Comparison of ENCODE assay signal across 9 cellular contexts in the genomic region with DNA sequence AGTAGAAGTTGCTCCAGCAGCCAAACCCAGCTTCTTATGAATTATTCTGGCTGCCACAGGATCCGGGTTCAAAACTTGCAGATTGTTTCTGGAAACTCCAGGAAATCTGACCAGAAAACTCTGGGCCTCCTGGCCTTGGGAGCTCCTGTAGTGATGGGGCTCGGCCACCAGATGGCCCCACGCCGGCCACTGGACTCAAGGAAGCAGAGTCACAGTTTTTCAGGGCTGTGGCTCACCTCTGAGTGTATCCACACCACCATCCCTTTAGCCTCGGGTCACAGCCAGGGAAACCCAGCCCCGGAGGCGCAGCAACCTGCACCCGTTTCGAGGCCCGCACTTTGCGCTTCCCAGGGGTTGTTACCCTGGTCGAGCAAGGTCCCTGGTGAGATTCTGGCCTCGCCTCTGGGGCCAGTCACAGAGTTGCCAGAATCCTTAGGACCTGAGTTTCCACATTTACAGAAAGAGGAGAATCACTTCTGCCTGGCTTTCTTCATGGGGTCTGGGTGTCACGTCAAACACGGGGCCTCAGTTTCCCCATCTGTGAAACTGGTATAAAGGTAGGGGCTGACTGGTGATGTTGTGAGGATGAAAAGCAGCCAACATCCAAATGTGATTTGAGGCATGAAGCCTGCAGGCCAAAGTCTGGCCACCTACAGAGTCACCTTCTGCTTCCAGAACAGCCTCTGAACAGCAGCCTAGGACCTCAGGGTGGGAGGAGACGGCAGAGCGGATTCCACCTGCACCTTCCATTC. TPM values are rescaled to one million over a fixed set of nuclear protein-coding genes. Genes with fewer than 3 reads are reported as not detected.
DNase-seq lines count a peak whose midpoint lies in the region; ATAC-seq and TF ChIP-seq lines count a peak whose summit lies in the region.
"Had no signal": no experiment of that assay in that cellular context is flagged by ENCODE, and none has a peak within 500 bp of the region (broad histone marks: within the 10 kb centered on the region; RNA-seq: fewer than 3 reads in every experiment).

No MANE protein-coding gene starts in this region.

- H3K9me2 ChIP-seq in PC-9 (ENCODE audit: insufficient read depth): no peaks in the 10 kb centered on the region

- H3K36me3 ChIP-seq in PC-9 (ENCODE audit: low read depth): no peaks in the 10 kb centered on the region
- H3K36me3 ChIP-seq in parathyroid adenoma (ENCODE audit: control insufficient read depth, insufficient read depth, low read length): no peaks in the 10 kb centered on the region

- H3F3A ChIP-seq in PC-9 (ENCODE audit: insufficient read depth, low read depth): no peaks in the 10 kb centered on the region

- no peak overlapping the region for H2AFZ ChIP-seq in PC-9
- no peak overlapping the region for H2AFZ ChIP-seq in parathyroid adenoma

- H3K27me3 ChIP-seq in PC-9 (ENCODE audit: insufficient read depth, low read depth): no peaks in the 10 kb centered on the region
- H3K27me3 ChIP-seq in parathyroid adenoma (ENCODE audit: control insufficient read depth, insufficient read depth, low read length): no peaks in the 10 kb centered on the region

- intact Hi-C loops in CD14-positive monocyte (cut with micrococcal nuclease): loop anchor here in 1 of 2 donors (5.0 kb wide), 3 partner anchors 83 to 233 kb away; a partner anchor contains a TSS
- intact Hi-C loops in PC-9 (cut with micrococcal nuclease; ENCODE audit: unreplicated experiment): loop anchor here (1.0 kb wide), 3 partner anchors 79 to 234 kb away; no protein-coding TSS in a partner anchor
- intact Hi-C loops in Right ventricle myocardium inferior (cut with DNase I): loop anchor here (1.0 to 5.0 kb wide), 4 partner anchors 38 to 231 kb away; no protein-coding TSS in a partner anchor

- peaks cover 0 to 2% (median 0%) of the 10 kb centered on the region in 7 donors for H3K9me3 Mint-ChIP-seq in CD14-positive monocyte
- no peaks in the 10 kb centered on the region for H3K9me3 Mint-ChIP-seq in activated naive CD4-positive, alpha-beta T cell treated with anti-CD3 and anti-CD28 coated beads, Interleukin-2, amount 10 ng/mL, durations not matched to agents 7 days and 5 days
- H3K9me3 Mint-ChIP-seq: T-helper 1 cell treated with Interleukin-12 subunit alpha and Interleukin-12 subunit beta and Interleukin-4 antibody, amounts not matched to agents 30 μg/mL and 1 μg/mL, for 36 hours had no signal

- peak; percentile 75 for DNase-seq in CD14-positive monocyte (ENCODE audit: low spot score)
- peak; percentile 41 for DNase-seq in GOT3 (lab: John Stamatoyannopoulos, UW)
- peak; percentile 65 to 82 for DNase-seq in PC-9
- peak; percentile 65 for DNase-seq in activated naive CD4-positive, alpha-beta T cell treated with anti-CD3 and anti-CD28 coated beads, Interleukin-2, amount 10 ng/mL, durations not matched to agents 7 days and 5 days
- DNase-seq in Right ventricle myocardium inferior (ENCODE audit: missing footprints): peak; percentile 87

- no peak overlapping the region for H3K4me3 ChIP-seq in PC-9
- H3K4me3 ChIP-seq in parathyroid adenoma (ENCODE audit: low read depth, low read length): no peak overlapping the region

- H3K79me2 ChIP-seq in PC-9 (ENCODE audit: low read depth) (no peaks in the 10 kb centered on the region), parathyroid adenoma (no peaks in the 10 kb centered on the region)

- peaks cover 4 to 5% of the 10 kb centered on the region in 2 donors for H3K36me3 Mint-ChIP-seq in CD14-positive monocyte
- H3K36me3 Mint-ChIP-seq in activated naive CD4-positive, alpha-beta T cell treated with anti-CD3 and anti-CD28 coated beads, Interleukin-2, amount 10 ng/mL, durations not matched to agents 7 days and 5 days: no peaks in the 10 kb centered on the region

- H3K4me1 ChIP-seq in PC-9 (replicated peaks; ENCODE audit: insufficient read depth): peaks cover 4% of the 10 kb centered on the region; the same call in 1 of the 2 replicates
- H3K4me1 ChIP-seq in parathyroid adenoma: no peaks in the 10 kb centered on the region

- ATAC-seq in Right ventricle myocardium inferior (peak; percentile 72), HG03097 (IDR thresholded peaks at IDR 0.05; ENCODE audit: low FRiP score, unreplicated experiment) (no peak), HG03442 (IDR thresholded peaks at IDR 0.05; ENCODE audit: unreplicated experiment) (no peak)

- H3K27ac Mint-ChIP-seq in CD14-positive monocyte: peak overlapping the region in 3 of 7 donors; percentile 40 to 79 (median 60)
- no peak overlapping the region for H3K27ac Mint-ChIP-seq in activated naive CD4-positive, alpha-beta T cell treated with anti-CD3 and anti-CD28 coated beads, Interleukin-2, amount 10 ng/mL, durations not matched to agents 7 days and 5 days
- H3K27ac Mint-ChIP-seq: T-helper 1 cell treated with Interleukin-12 subunit alpha and Interleukin-12 subunit beta and Interleukin-4 antibody, amounts not matched to agents 30 μg/mL and 1 μg/mL, for 36 hours had no signal

- peaks cover 3 to 14% (median 5%) of the 10 kb centered on the region in 3 donors for H3K27me3 Mint-ChIP-seq in CD14-positive monocyte (ENCODE audit: low read depth in 3 of 3)
- peaks cover 61% of the 10 kb centered on the region for H3K27me3 Mint-ChIP-seq in activated naive CD4-positive, alpha-beta T cell treated with anti-CD3 and anti-CD28 coated beads, Interleukin-2, amount 10 ng/mL, durations not matched to agents 7 days and 5 days

- H3K4me3 Mint-ChIP-seq in CD14-positive monocyte: no peak overlapping the region
- H3K4me3 Mint-ChIP-seq in activated naive CD4-positive, alpha-beta T cell treated with anti-CD3 and anti-CD28 coated beads, Interleukin-2, amount 10 ng/mL, durations not matched to agents 7 days and 5 days: no peak overlapping the region
- H3K4me3 Mint-ChIP-seq: T-helper 1 cell treated with Interleukin-12 subunit alpha and Interleukin-12 subunit beta and Interleukin-4 antibody, amounts not matched to agents 30 μg/mL and 1 μg/mL, for 36 hours had no signal

- BruUV-seq in PC-9 (replicated peaks; lab: Mats Ljungman, UMichigan): no TSS peak

- no peak overlapping the region for H3K9ac ChIP-seq in parathyroid adenoma

- peaks cover 70% of the 10 kb centered on the region for H3K4me1 Mint-ChIP-seq in CD14-positive monocyte
- peaks cover 12% of the 10 kb centered on the region for H3K4me1 Mint-ChIP-seq in activated naive CD4-positive, alpha-beta T cell treated with anti-CD3 and anti-CD28 coated beads, Interleukin-2, amount 10 ng/mL, durations not matched to agents 7 days and 5 days

- POLR2A ChIA-PET in PC-9 (lab: Charles Lee; ENCODE audit: unreplicated experiment): interaction anchor here (0.5 to 0.7 kb wide), 4 partner anchors 29 to 665 kb away, joined by 3 to 19 read pairs (median 4); no protein-coding TSS in a partner anchor

- peak; percentile 94 for TF ChIP-seq CTCF in CD14-positive monocyte (IDR thresholded peaks at IDR 0.05)
- peak; percentile 80 for TF ChIP-seq CTCF in PC-9 (conservative IDR thresholded peaks at IDR 0.05)
- TF ChIP-seq CTCF in parathyroid adenoma (IDR thresholded peaks at IDR 0.05): peak; percentile 76

- H3K27ac ChIP-seq in PC-9 (no peak overlapping the region), parathyroid adenoma (no peak overlapping the region)

- CTCF ChIA-PET in PC-9 (lab: Charles Lee): interaction anchor here (0.5 to 1.5 kb wide), 5 partner anchors 79 to 1652 kb away, joined by 3 to 15 read pairs (median 4); no protein-coding TSS in a partner anchor
- CTCF ChIA-PET in activated naive CD4-positive, alpha-beta T cell treated with anti-CD3 and anti-CD28 coated beads, Interleukin-2, amount 10 ng/mL, durations not matched to agents 7 days and 5 days (lab: Charles Lee): interaction anchor here (0.6 to 2.0 kb wide), 34 partner anchors 9 to 243 kb away, joined by 3 to 35 read pairs (median 4); no protein-coding TSS in a partner anchor

- H3K9me3 ChIP-seq in PC-9 (ENCODE audit: insufficient read depth, low read depth): no peaks in the 10 kb centered on the region
- no peaks in the 10 kb centered on the region for H3K9me3 ChIP-seq in parathyroid adenoma (ENCODE audit: control insufficient read depth, low read length)

- no peaks in the 10 kb centered on the region for H4K20me1 ChIP-seq in PC-9 (ENCODE audit: insufficient read depth)

- peak overlapping the region; percentile 4; the same call in 1 of the 2 replicates for H3K4me2 ChIP-seq in PC-9
- H3K4me2 ChIP-seq in parathyroid adenoma (ENCODE audit: low read length): no peak overlapping the region

RNA-seq across cellular contexts. Expression of a gene that starts 53.5 kb away (rescaled TPM):
- not detected for polyA plus RNA-seq in CD14-positive monocyte
- total RNA-seq in PC-9 (2021): not detected in 2 replicates
- total RNA-seq in Right ventricle myocardium inferior: not detected
